Comparison of ENCODE assay signal across 8 cellular contexts in genomic region chr10:50605280-50606270, GRCh38. TPM values are rescaled to one million over a fixed set of nuclear protein-coding genes. Genes with fewer than 3 reads are reported as not detected.
DNase-seq lines count a peak whose midpoint lies in the region; ATAC-seq and TF ChIP-seq lines count a peak whose summit lies in the region.

No MANE protein-coding gene starts in this region.

- peaks cover 6% of the 10 kb centered on the region for H3K36me3 Mint-ChIP-seq in MCF 10A (ENCODE audit: insufficient read depth, unreplicated experiment)

- peak overlapping the region; percentile 88 for H3K27ac Mint-ChIP-seq in MCF 10A (ENCODE audit: low read depth, unreplicated experiment)

- peak overlapping the region; percentile 61 for H3K4me3 Mint-ChIP-seq in MCF 10A (ENCODE audit: unreplicated experiment)

- H3K4me3 ChIP-seq in lung (no peak overlapping the region), aorta (ENCODE audit: low read length in 2 of 2) (no peak overlapping the region)

- H3K27me3 Mint-ChIP-seq in MCF 10A (ENCODE audit: insufficient read depth, unreplicated experiment) = no peaks in the 10 kb centered on the region

- TF ChIP-seq CTCF in MCF 10A (IDR thresholded peaks at IDR 0.05; ENCODE audit: unreplicated experiment) (no peak), lung (IDR thresholded peaks at IDR 0.05; ENCODE audit: control extremely low read depth, extremely low read depth) (no peak)

- POLR2A ChIA-PET in MCF 10A (lab: Yijun Ruan, JAX) = interaction anchor here (0.7 to 6.8 kb wide), 21 partner anchors 8 to 279 kb away, joined by 3 to 167 read pairs (median 4); partner anchors contain the start of gene SGMS1

- H3K27me3 ChIP-seq in lung (ENCODE audit: control insufficient read depth, insufficient read depth) (no peaks in the 10 kb centered on the region), aorta (ENCODE audit: control insufficient read depth in 1 of 2, insufficient read depth in 2 of 2, low read length in 1 of 2) (no peaks in the 10 kb centered on the region)

- ATAC-seq in HG02571 (IDR thresholded peaks at IDR 0.05; ENCODE audit: unreplicated experiment) = peak; percentile 85
- peak; percentile 80 for ATAC-seq in lung (ENCODE audit: insufficient read depth, low FRiP score)
- peak; percentile 84 for ATAC-seq in aorta (ENCODE audit: low FRiP score)

- H3K4me1 Mint-ChIP-seq in MCF 10A (ENCODE audit: insufficient read depth, unreplicated experiment) = peaks cover 46% of the 10 kb centered on the region

- H3K36me3 ChIP-seq in lung (ENCODE audit: control insufficient read depth in 2 of 2, insufficient read depth in 2 of 2, low read length in 2 of 2) (no peaks in the 10 kb centered on the region), aorta (ENCODE audit: control insufficient read depth in 1 of 2, insufficient read depth in 2 of 2, low read length in 1 of 2) (no peaks in the 10 kb centered on the region)

- WGBS in lung, 2 donors = 58 to 60% methylated on average over 3 of the region's 3 CpGs
- WGBS in aorta, 2 donors = 64 to 66% methylated on average over 3 of the region's 3 CpGs

- CTCF ChIA-PET in MCF 10A (lab: Yijun Ruan, JAX) = interaction anchor here (0.6 to 3.2 kb wide), 7 partner anchors 8 to 1934 kb away, joined by 3 to 15 read pairs (median 4); no protein-coding TSS in a partner anchor

- intact Hi-C loops in MCF 10A (cut with micrococcal nuclease) (loop anchor here (1.0 kb wide), 2 partner anchors 17 to 44 kb away; no protein-coding TSS in a partner anchor), aorta (cut with DNase I) (no loop called here)

- no peaks in the 10 kb centered on the region for H3K9me3 ChIP-seq in lung (ENCODE audit: control insufficient read depth in 2 of 2, insufficient read depth in 1 of 2, low read length in 1 of 2)
- H3K9me3 ChIP-seq in aorta (ENCODE audit: control insufficient read depth, low read length) = no peaks in the 10 kb centered on the region

- H3K27ac ChIP-seq in lung (ENCODE audit: low read depth in 1 of 2, low read length in 1 of 2) (peak overlapping the region; percentile 54 to 83), aorta (ENCODE audit: low read depth in 1 of 2, low read length in 2 of 2) (peak overlapping the region in 1 of 2 donors; percentile 33)

- H3K4me1 ChIP-seq in lung (ENCODE audit: control insufficient read depth in 2 of 2, insufficient read depth in 2 of 2, low read length in 2 of 2) (peaks cover 7 to 54% of the 10 kb centered on the region in 2 donors), aorta (ENCODE audit: control insufficient read depth in 1 of 2, insufficient read depth in 2 of 2, low read length in 2 of 2) (peaks cover 3 to 8% of the 10 kb centered on the region in 2 donors)

- H3K9me3 Mint-ChIP-seq in MCF 10A (ENCODE audit: unreplicated experiment) = no peaks in the 10 kb centered on the region

- BruUV-seq in MCF 10A (replicated peaks; lab: Mats Ljungman, UMichigan) = no TSS peak

- DNase-seq in SHP77 treated with DMSO at 0.1 percent for 48 hours (lab: John Stamatoyannopoulos, UW) (peak; percentile 14), SHP77 (lab: John Stamatoyannopoulos, UW) (no peak), MV-4-11 (lab: John Stamatoyannopoulos, UW) (peak; percentile 38), MCF 10A (ENCODE audit: unreplicated experiment) (peak; percentile 95), lung (ENCODE audit: low spot score) (peak; percentile 75), aorta (no peak)
- DNase-seq in activated CD4-positive, alpha-beta T cell treated with anti-CD3 and anti-CD28 coated beads, Interleukin-2, amount 50 U/mL, for 4 hours = no peak

RNA-seq across cellular contexts. Expression of gene SGMS1, which starts 18.2 kb away (rescaled TPM):
- 21.7 and 24.7 TPM in 2 replicates for total RNA-seq in MCF 10A (2022)
- 100 to 1,000 TPM in 1 of 2 donors, 10 to 100 TPM in 1; 60.9 to 142 TPM for total RNA-seq in lung
- 10 to 100 TPM; 15.8 to 21.6 TPM for polyA plus RNA-seq in lung
- 10 to 100 TPM; 33.1 to 54.3 TPM for total RNA-seq in aorta
- 10 to 100 TPM in 1 of 2 donors, 1 to 10 TPM in 1; 8.9 to 11.3 TPM for polyA plus RNA-seq in aorta

Comparison
In these comparisons a context has a peak if more than half of its experiments do, and no peak if none do; other contexts are left out.
1. DNase-seq: peak in SHP77 treated with DMSO at 0.1 percent for 48 hours (single experiment), MV-4-11 (single experiment), MCF 10A (single experiment) and lung (single experiment); none in SHP77 (0 of 2), aorta (0 of 2) and activated CD4-positive, alpha-beta T cell treated with anti-CD3 and anti-CD28 coated beads, Interleukin-2, amount 50 U/mL, for 4 hours (0 of 2).
2. Peak in every context shown above with its lines, with median percentiles within 50 percentile points of each other: ATAC-seq.